In genomic region chr11:57527056-57527631, GRCh38 we compare ENCODE assay signal across 9 cellular contexts. TPM values are rescaled to one million over a fixed set of nuclear protein-coding genes. Genes with fewer than 3 reads are reported as not detected.
A peak's percentile ranks its signal among the peaks of the same experiment; 100 is the strongest.
DNase-seq lines count a peak whose midpoint lies in the region; ATAC-seq and TF ChIP-seq lines count a peak whose summit lies in the region.
"Had no signal": no experiment of that assay in that cellular context is flagged by ENCODE, and none has a peak within 500 bp of the region (broad histone marks: within the 10 kb centered on the region; RNA-seq: fewer than 3 reads in every experiment).

No MANE protein-coding gene starts in this region.

- peaks cover 19% of the 10 kb centered on the region; the same call in 1 of the 2 replicates for H3K4me1 ChIP-seq in MM.1S (ENCODE audit: low read length)

- in situ Hi-C loops in G401 (cut with HindIII; ENCODE audit: low sequenced_read_pairs) = no loop called here

- no peak for ATAC-seq in HG03097 (IDR thresholded peaks at IDR 0.05; ENCODE audit: low FRiP score, unreplicated experiment)
- ATAC-seq in GM18867 (IDR thresholded peaks at IDR 0.05; ENCODE audit: unreplicated experiment) = no peak

- no peak overlapping the region for H3K27ac ChIP-seq in MM.1S (ENCODE audit: low read length)
- H3K27ac ChIP-seq: epithelial cell of prostate had no signal

- H3F3A ChIP-seq in MM.1S (ENCODE audit: insufficient read depth, low read length) = peaks cover 7% of the 10 kb centered on the region; the same call in 1 of the 2 replicates

- DNase-seq in G401 (ENCODE audit: low spot score) (peak; percentile 79), MM.1S (peak; percentile 60), T-helper 9 cell (peak; percentile 76), astrocyte of the hippocampus (ENCODE audit: low read depth, low spot score) (peak; percentile 80), iPS-NIHi11 (ENCODE audit: low spot score) (peak; percentile 58)
- peak; percentile 41 to 67 for DNase-seq in stimulated activated CD4-positive, alpha-beta T cell treated with anti-CD3 and anti-CD28 coated beads, Interleukin-15, amount 100 ng/mL, for 48 hours (ENCODE audit: low read depth in 2 of 2)

- no peaks in the 10 kb centered on the region for H3K9me2 ChIP-seq in MM.1S (replicated peaks; ENCODE audit: insufficient read depth, low read length)

- no peaks in the 10 kb centered on the region for H3K9me3 ChIP-seq in MM.1S (replicated peaks; ENCODE audit: insufficient read depth, low read length)

- H3K27me3 ChIP-seq in MM.1S (replicated peaks; ENCODE audit: insufficient read depth, low read length) = no peaks in the 10 kb centered on the region

- no peaks in the 10 kb centered on the region for H3K36me3 ChIP-seq in MM.1S (replicated peaks; ENCODE audit: insufficient read depth, low read length)

- no peak overlapping the region for H3K4me2 ChIP-seq in MM.1S (ENCODE audit: low read depth, low read length)

- no peak overlapping the region for H2AFZ ChIP-seq in MM.1S (ENCODE audit: low read length)

- no peak overlapping the region; the same call in 1 of the 2 replicates for H3K9ac ChIP-seq in MM.1S (ENCODE audit: low read length)

- TF ChIP-seq CTCF in MM.1S (IDR thresholded peaks at IDR 0.05; ENCODE audit: low read length) = peak; percentile 96

- no peaks in the 10 kb centered on the region for H4K20me1 ChIP-seq in MM.1S (ENCODE audit: insufficient read depth, low read length)

- no peak overlapping the region for H3K4me3 ChIP-seq in MM.1S (ENCODE audit: low read length)

- H3K79me2 ChIP-seq in MM.1S (ENCODE audit: low read length) = peaks cover 35% of the 10 kb centered on the region

RNA-seq across cellular contexts. Expression of gene TIMM10, which starts 3.4 kb away (rescaled TPM):
- total RNA-seq in G401 (2014; rRNA removed; shearing (Covaris generic)) = 36.2 and 53.0 TPM in 2 replicates

RNA-seq across cellular contexts. Expression of gene SMTNL1, which starts 10.3 kb away (rescaled TPM):
- not detected in 2 replicates for total RNA-seq in G401 (2014; rRNA removed; shearing (Covaris generic))

RNA-seq across cellular contexts. Expression of gene SLC43A1, which starts 11.6 kb away (rescaled TPM):
- total RNA-seq in G401 (2014; rRNA removed; shearing (Covaris generic)) = 8.8 and 15.1 TPM in 2 replicates

RNA-seq across cellular contexts. Expression of gene UBE2L6, which starts 40.3 kb away (rescaled TPM):
- 35.9 and 40.3 TPM in 2 replicates for total RNA-seq in G401 (2014; rRNA removed; shearing (Covaris generic))
